In genomic region chr7:22156205-22156604, GRCh38 we compare ENCODE assay signal across 12 cellular contexts.
A peak's percentile ranks its signal among the peaks of the same experiment; 100 is the strongest.
DNase-seq lines count a peak whose midpoint lies in the region; ATAC-seq and TF ChIP-seq lines count a peak whose summit lies in the region.
"Had no signal": no experiment of that assay in that cellular context is flagged by ENCODE, and none has a peak within 500 bp of the region (broad histone marks: within the 10 kb centered on the region; RNA-seq: fewer than 3 reads in every experiment).

No MANE protein-coding gene starts in this region.

- POLR2A ChIA-PET in MCF 10A (lab: Yijun Ruan, JAX): interaction anchor here (1.3 kb wide), 1 partner anchor 9 kb away, joined by 5 read pairs; no protein-coding TSS in a partner anchor

- H3K9me3 Mint-ChIP-seq in MCF 10A (ENCODE audit: unreplicated experiment): no peaks in the 10 kb centered on the region
- H3K9me3 Mint-ChIP-seq: activated naive CD8-positive, alpha-beta T cell treated with anti-CD3 and anti-CD28 coated beads, Interleukin-2, amount 50 U/mL, for 24 hours had no signal

- H3K4me1 ChIP-seq in breast epithelium: no peaks in the 10 kb centered on the region
- peaks cover 14% of the 10 kb centered on the region for H3K4me1 ChIP-seq in foreskin keratinocyte
- peaks cover 0 to 40% (median 10%) of the 10 kb centered on the region in 4 donors for H3K4me1 ChIP-seq in tibial nerve

- H3K36me3 ChIP-seq in breast epithelium: no peaks in the 10 kb centered on the region
- H3K36me3 ChIP-seq in tibial nerve: peaks cover 0 to 4% (median 0%) of the 10 kb centered on the region in 3 donors

- no peaks in the 10 kb centered on the region for H3K9me3 ChIP-seq in breast epithelium
- no peaks in the 10 kb centered on the region for H3K9me3 ChIP-seq in tibial nerve

- H3K27ac ChIP-seq in breast epithelium (no peak overlapping the region), foreskin keratinocyte (no peak overlapping the region), tibial nerve (peak overlapping the region; percentile 32 to 77 (median 60))

- no peak overlapping the region for H3K4me3 Mint-ChIP-seq in MCF 10A (ENCODE audit: unreplicated experiment)
- H3K4me3 Mint-ChIP-seq: activated naive CD8-positive, alpha-beta T cell treated with anti-CD3 and anti-CD28 coated beads, Interleukin-2, amount 50 U/mL, for 24 hours had no signal

- H3K27me3 ChIP-seq in breast epithelium: no peaks in the 10 kb centered on the region
- no peaks in the 10 kb centered on the region for H3K27me3 ChIP-seq in foreskin keratinocyte
- H3K27me3 ChIP-seq in tibial nerve: no peaks in the 10 kb centered on the region

- no TSS peak for BruUV-seq in MCF 10A (replicated peaks; lab: Mats Ljungman, UMichigan)

- no peak for TF ChIP-seq POLR2A in breast epithelium (IDR thresholded peaks at IDR 0.05)
- no peak for TF ChIP-seq POLR2A in tibial nerve (IDR thresholded peaks at IDR 0.05)

- peak; percentile 100 for ATAC-seq in foreskin keratinocyte
- no peak for ATAC-seq in GM18519 (IDR thresholded peaks at IDR 0.05; ENCODE audit: low FRiP score, unreplicated experiment)
- ATAC-seq in HG03175 (IDR thresholded peaks at IDR 0.05; ENCODE audit: unreplicated experiment): no peak
- ATAC-seq: activated naive CD8-positive, alpha-beta T cell treated with anti-CD3 and anti-CD28 coated beads, Interleukin-2, amount 50 U/mL, for 24 hours had no signal

- no peak overlapping the region for H3K27ac Mint-ChIP-seq in MCF 10A (ENCODE audit: low read depth, unreplicated experiment)
- H3K27ac Mint-ChIP-seq: activated naive CD8-positive, alpha-beta T cell treated with anti-CD3 and anti-CD28 coated beads, Interleukin-2, amount 50 U/mL, for 24 hours had no signal

- H3K36me3 Mint-ChIP-seq in MCF 10A (ENCODE audit: insufficient read depth, unreplicated experiment): no peaks in the 10 kb centered on the region

- no peak overlapping the region for H3K4me3 ChIP-seq in breast epithelium
- no peak overlapping the region for H3K4me3 ChIP-seq in tibial nerve

- peaks cover 11% of the 10 kb centered on the region for H3K4me1 Mint-ChIP-seq in MCF 10A (ENCODE audit: insufficient read depth, unreplicated experiment)

- WGBS in tibial nerve, 2 donors: 61 to 76% methylated on average over 4 of the region's 4 CpGs

- intact Hi-C loops in MCF 10A (cut with micrococcal nuclease): no loop called here
- intact Hi-C loops in breast epithelium (cut with DNase I; ENCODE audit: low total_unique reads): no loop called here

- DNase-seq in MCF 10A (ENCODE audit: unreplicated experiment): peak; percentile 69
- no peak for DNase-seq in breast epithelium (ENCODE audit: low spot score in 2 of 2)
- DNase-seq in amniotic epithelial cell (ENCODE audit: low read depth): peak; percentile 68
- peak; percentile 48 to 77 for DNase-seq in foreskin keratinocyte
- DNase-seq in tibial nerve (ENCODE audit: low spot score in 2 of 2): no peak
- no peak for DNase-seq in NCI-H1105 (lab: John Stamatoyannopoulos, UW)
- DNase-seq: activated naive CD8-positive, alpha-beta T cell treated with anti-CD3 and anti-CD28 coated beads, Interleukin-2, amount 50 U/mL, for 24 hours; left cardiac atrium; NCI-H2107; stimulated activated CD4-positive, alpha-beta T cell treated with anti-CD3 and anti-CD28 coated beads, Interleukin-2, amount 100 ng/mL, for 24 hours had no signal

- CTCF ChIA-PET in MCF 10A (lab: Yijun Ruan, JAX): interaction anchor here (2.4 kb wide), 1 partner anchor 46 kb away, joined by 7 read pairs; no protein-coding TSS in a partner anchor

- no peak for TF ChIP-seq EP300 in tibial nerve (IDR thresholded peaks at IDR 0.05)

- TF ChIP-seq CTCF in MCF 10A (IDR thresholded peaks at IDR 0.05; ENCODE audit: unreplicated experiment) (no peak), breast epithelium (IDR thresholded peaks at IDR 0.05) (no peak), foreskin keratinocyte (conservative IDR thresholded peaks at IDR 0.05) (no peak), tibial nerve (IDR thresholded peaks at IDR 0.05) (no peak)

- no peaks in the 10 kb centered on the region for H3K27me3 Mint-ChIP-seq in MCF 10A (ENCODE audit: insufficient read depth, unreplicated experiment)
- H3K27me3 Mint-ChIP-seq: activated naive CD8-positive, alpha-beta T cell treated with anti-CD3 and anti-CD28 coated beads, Interleukin-2, amount 50 U/mL, for 24 hours had no signal

Comparison
In these comparisons a context has a peak if more than half of its experiments do, and no peak if none do; other contexts are left out.
1. DNase-seq: peak in MCF 10A (single experiment), amniotic epithelial cell (single experiment) and foreskin keratinocyte (2 of 2); none in breast epithelium (0 of 2), tibial nerve (0 of 2) and NCI-H1105 (single experiment).
2. H3K27ac ChIP-seq: peak in tibial nerve (4 of 4); none in breast epithelium (0 of 2) and foreskin keratinocyte (single experiment).